Comparison of ENCODE assay signal across 13 cellular contexts in the genomic region with DNA sequence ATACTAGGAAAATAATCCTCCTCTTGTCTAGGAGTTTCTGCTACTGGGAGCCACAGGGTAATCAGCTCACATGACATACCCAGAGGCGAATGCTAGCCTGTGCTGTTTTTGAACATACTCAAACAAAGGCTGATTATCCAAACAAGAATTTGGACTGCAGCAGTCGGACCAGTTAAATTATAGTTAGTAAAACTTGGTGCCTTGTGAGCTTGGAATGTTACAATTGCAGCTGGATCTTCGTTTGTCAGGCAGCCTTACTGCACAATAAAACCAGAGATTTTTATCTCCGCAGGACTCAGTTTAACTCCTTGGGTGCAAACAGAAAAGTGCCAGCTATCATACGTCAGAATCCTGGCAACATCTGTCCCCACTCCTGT.
DNase-seq lines count a peak whose midpoint lies in the region; ATAC-seq and TF ChIP-seq lines count a peak whose summit lies in the region.
"Had no signal": no experiment of that assay in that cellular context is flagged by ENCODE, and none has a peak within 500 bp of the region (broad histone marks: within the 10 kb centered on the region; RNA-seq: fewer than 3 reads in every experiment).

No MANE protein-coding gene starts in this region.

- H3K36me3 Mint-ChIP-seq in type B pancreatic cell (peaks cover 5% of the 10 kb centered on the region), natural killer cell (no peaks in the 10 kb centered on the region)

- no peak for DNase-seq in Right ventricle myocardium inferior (ENCODE audit: missing footprints)
- DNase-seq in right atrium auricular region (ENCODE audit: low spot score), result no peak
- peak; percentile 82 for DNase-seq in choroid plexus epithelial cell (ENCODE audit: low read depth)
- DNase-seq in type B pancreatic cell (ENCODE audit: extremely low spot score, unreplicated experiment), result no peak
- no peak for DNase-seq in natural killer cell
- no peak for DNase-seq in stimulated activated naive CD8-positive, alpha-beta T cell treated with anti-CD3 and anti-CD28 coated beads, Interleukin-15, amount 100 ng/mL, for 72 hours
- DNase-seq: activated T-cell treated with anti-CD3 and anti-CD28 coated beads for 4 hours, KBM-7 had no signal

- ATAC-seq in Right ventricle myocardium inferior (peak; percentile 37), natural killer cell (no peak), GM19324 (IDR thresholded peaks at IDR 0.05; ENCODE audit: low FRiP score, unreplicated experiment) (no peak)
- no peak for ATAC-seq in stimulated activated naive CD8-positive, alpha-beta T cell treated with anti-CD3 and anti-CD28 coated beads, Interleukin-15, amount 100 ng/mL, for 72 hours
- ATAC-seq: stimulated activated memory B cell treated with anti-CD40 and anti-IgM and Interleukin-4, amounts not matched to agents 10 μg/mL and 1 μg/mL and 100 μg/mL, for 72 hours had no signal

- peaks cover 0 to 5% of the 10 kb centered on the region in 2 donors for H3K4me1 ChIP-seq in right atrium auricular region
- peaks cover 0 to 12% (median 3%) of the 10 kb centered on the region in 4 donors for H3K4me1 ChIP-seq in liver (ENCODE audit: control insufficient read depth in 4 of 4, insufficient read depth in 4 of 4, low read length in 3 of 4)

- H3K27ac Mint-ChIP-seq in type B pancreatic cell (peak overlapping the region; percentile 48), natural killer cell (no peak overlapping the region)
- H3K27ac Mint-ChIP-seq in stimulated activated naive CD8-positive, alpha-beta T cell treated with anti-CD3 and anti-CD28 coated beads, Interleukin-15, amount 100 ng/mL, for 72 hours, result no peak overlapping the region
- H3K27ac Mint-ChIP-seq: stimulated activated memory B cell treated with anti-CD40 and anti-IgM and Interleukin-4, amounts not matched to agents 10 μg/mL and 1 μg/mL and 100 μg/mL, for 72 hours had no signal

- intact Hi-C loops in Right ventricle myocardium inferior (cut with DNase I) (no loop called here), natural killer cell (cut with micrococcal nuclease) (no loop called here)

- 26% methylated on average over 5 of the region's 5 CpGs for WGBS in liver

- no peak overlapping the region for H3K9ac ChIP-seq in liver (ENCODE audit: low read depth in 1 of 2, low read length in 2 of 2)
- H3K9ac ChIP-seq: BLaER1 had no signal

- H3K9me3 Mint-ChIP-seq in type B pancreatic cell (peaks cover 11% of the 10 kb centered on the region), natural killer cell (no peaks in the 10 kb centered on the region)
- H3K9me3 Mint-ChIP-seq in stimulated activated naive CD8-positive, alpha-beta T cell treated with anti-CD3 and anti-CD28 coated beads, Interleukin-15, amount 100 ng/mL, for 72 hours, result no peaks in the 10 kb centered on the region

- H3K9me3 ChIP-seq in right atrium auricular region, result no peaks in the 10 kb centered on the region
- no peaks in the 10 kb centered on the region for H3K9me3 ChIP-seq in liver (ENCODE audit: control insufficient read depth in 4 of 4, low read length in 3 of 4)

- H3K36me3 ChIP-seq in right atrium auricular region (no peaks in the 10 kb centered on the region), liver (ENCODE audit: control insufficient read depth in 4 of 4, insufficient read depth in 3 of 4, low read depth in 1 of 4, low read length in 3 of 4) (no peaks in the 10 kb centered on the region)
- H3K36me3 ChIP-seq: BLaER1 had no signal

- H3K27me3 Mint-ChIP-seq in type B pancreatic cell (no peaks in the 10 kb centered on the region), natural killer cell (ENCODE audit: low read depth in 2 of 2) (no peaks in the 10 kb centered on the region)
- H3K27me3 Mint-ChIP-seq in stimulated activated naive CD8-positive, alpha-beta T cell treated with anti-CD3 and anti-CD28 coated beads, Interleukin-15, amount 100 ng/mL, for 72 hours, result no peaks in the 10 kb centered on the region
- H3K27me3 Mint-ChIP-seq: stimulated activated memory B cell treated with anti-CD40 and anti-IgM and Interleukin-4, amounts not matched to agents 10 μg/mL and 1 μg/mL and 100 μg/mL, for 72 hours had no signal

- TF ChIP-seq RAD21 in liver (IDR thresholded peaks at IDR 0.05), result peak; percentile 19 to 44

- no peak for TF ChIP-seq CTCF in right atrium auricular region (IDR thresholded peaks at IDR 0.05)
- no peak for TF ChIP-seq CTCF in choroid plexus epithelial cell (conservative IDR thresholded peaks at IDR 0.05; ENCODE audit: low read depth, low read length)
- no peak for TF ChIP-seq CTCF in liver (IDR thresholded peaks at IDR 0.05; ENCODE audit: low read depth, low read length, missing input control)
- TF ChIP-seq CTCF in type B pancreatic cell (conservative IDR thresholded peaks at IDR 0.05), result no peak
- TF ChIP-seq CTCF in natural killer cell (IDR thresholded peaks at IDR 0.05), result no peak

- H3K4me1 Mint-ChIP-seq in type B pancreatic cell (ENCODE audit: unreplicated experiment) (peaks cover 57% of the 10 kb centered on the region), natural killer cell (peaks cover 13 to 16% of the 10 kb centered on the region in 2 donors)
- peaks cover 22% of the 10 kb centered on the region for H3K4me1 Mint-ChIP-seq in stimulated activated naive CD8-positive, alpha-beta T cell treated with anti-CD3 and anti-CD28 coated beads, Interleukin-15, amount 100 ng/mL, for 72 hours

- H3K27ac ChIP-seq in right atrium auricular region, result no peak overlapping the region
- no peak overlapping the region for H3K27ac ChIP-seq in liver (ENCODE audit: low read depth in 1 of 2, low read length in 2 of 2)
- H3K27ac ChIP-seq: BLaER1, skin epidermis had no signal

- peak overlapping the region; percentile 59 for H3K4me3 Mint-ChIP-seq in type B pancreatic cell
- H3K4me3 Mint-ChIP-seq in natural killer cell, result no peak overlapping the region
- no peak overlapping the region for H3K4me3 Mint-ChIP-seq in stimulated activated naive CD8-positive, alpha-beta T cell treated with anti-CD3 and anti-CD28 coated beads, Interleukin-15, amount 100 ng/mL, for 72 hours
- H3K4me3 Mint-ChIP-seq: stimulated activated memory B cell treated with anti-CD40 and anti-IgM and Interleukin-4, amounts not matched to agents 10 μg/mL and 1 μg/mL and 100 μg/mL, for 72 hours had no signal

- H3K4me3 ChIP-seq in right atrium auricular region (no peak overlapping the region), choroid plexus epithelial cell (ENCODE audit: low read depth, low read length) (no peak overlapping the region), liver (ENCODE audit: low read depth in 1 of 3, low read length in 3 of 3) (no peak overlapping the region)
- H3K4me3 ChIP-seq: BLaER1, skin epidermis had no signal

- H3K27me3 ChIP-seq in right atrium auricular region, result no peaks in the 10 kb centered on the region
- no peaks in the 10 kb centered on the region for H3K27me3 ChIP-seq in liver (ENCODE audit: control insufficient read depth in 4 of 4, insufficient read depth in 4 of 4, low read length in 3 of 4)
- H3K27me3 ChIP-seq: BLaER1 had no signal

TF ChIP-seq in liver, 16 proteins besides CTCF, POLR2A, EP300 and RAD21 (continues in another document):
- TF ChIP-seq, protein P1, sequence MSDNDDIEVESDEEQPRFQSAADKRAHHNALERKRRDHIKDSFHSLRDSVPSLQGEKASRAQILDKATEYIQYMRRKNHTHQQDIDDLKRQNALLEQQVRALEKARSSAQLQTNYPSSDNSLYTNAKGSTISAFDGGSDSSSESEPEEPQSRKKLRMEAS (IDR thresholded peaks at IDR 0.05), result no peak
- TF ChIP-seq JUND (IDR thresholded peaks at IDR 0.05) (no peak), HNF4A (conservative IDR thresholded peaks at IDR 0.05) (peak; percentile 42 to 51), SP1 (IDR thresholded peaks at IDR 0.05) (peak; percentile 62), NR2F2 (IDR thresholded peaks at IDR 0.05) (no peak), YY1 (IDR thresholded peaks at IDR 0.05) (peak; percentile 21), GABPA (IDR thresholded peaks at IDR 0.05 in 1 of 2, conservative IDR thresholded peaks at IDR 0.05 in 1 of 2) (no peak), RXRA (IDR thresholded peaks at IDR 0.05) (peak; percentile 55 to 59), EGR1 (IDR thresholded peaks at IDR 0.05; ENCODE audit: low read depth in 2 of 2) (no peak), HNF4G (IDR thresholded peaks at IDR 0.05) (no peak)
- TF ChIP-seq, protein P2, sequence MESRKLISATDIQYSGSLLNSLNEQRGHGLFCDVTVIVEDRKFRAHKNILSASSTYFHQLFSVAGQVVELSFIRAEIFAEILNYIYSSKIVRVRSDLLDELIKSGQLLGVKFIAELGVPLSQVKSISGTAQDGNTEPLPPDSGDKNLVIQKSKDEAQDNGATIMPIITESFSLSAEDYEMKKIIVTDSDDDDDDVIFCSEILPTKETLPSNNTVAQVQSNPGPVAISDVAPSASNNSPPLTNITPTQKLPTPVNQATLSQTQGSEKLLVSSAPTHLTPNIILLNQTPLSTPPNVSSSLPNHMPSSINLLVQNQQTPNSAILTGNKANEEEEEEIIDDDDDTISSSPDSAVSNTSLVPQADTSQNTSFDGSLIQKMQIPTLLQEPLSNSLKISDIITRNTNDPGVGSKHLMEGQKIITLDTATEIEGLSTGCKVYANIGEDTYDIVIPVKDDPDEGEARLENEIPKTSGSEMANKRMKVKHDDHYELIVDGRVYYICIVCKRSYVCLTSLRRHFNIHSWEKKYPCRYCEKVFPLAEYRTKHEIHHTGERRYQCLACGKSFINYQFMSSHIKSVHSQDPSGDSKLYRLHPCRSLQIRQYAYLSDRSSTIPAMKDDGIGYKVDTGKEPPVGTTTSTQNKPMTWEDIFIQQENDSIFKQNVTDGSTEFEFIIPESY (IDR thresholded peaks at IDR 0.05), result no peak
